In the genomic region with DNA sequence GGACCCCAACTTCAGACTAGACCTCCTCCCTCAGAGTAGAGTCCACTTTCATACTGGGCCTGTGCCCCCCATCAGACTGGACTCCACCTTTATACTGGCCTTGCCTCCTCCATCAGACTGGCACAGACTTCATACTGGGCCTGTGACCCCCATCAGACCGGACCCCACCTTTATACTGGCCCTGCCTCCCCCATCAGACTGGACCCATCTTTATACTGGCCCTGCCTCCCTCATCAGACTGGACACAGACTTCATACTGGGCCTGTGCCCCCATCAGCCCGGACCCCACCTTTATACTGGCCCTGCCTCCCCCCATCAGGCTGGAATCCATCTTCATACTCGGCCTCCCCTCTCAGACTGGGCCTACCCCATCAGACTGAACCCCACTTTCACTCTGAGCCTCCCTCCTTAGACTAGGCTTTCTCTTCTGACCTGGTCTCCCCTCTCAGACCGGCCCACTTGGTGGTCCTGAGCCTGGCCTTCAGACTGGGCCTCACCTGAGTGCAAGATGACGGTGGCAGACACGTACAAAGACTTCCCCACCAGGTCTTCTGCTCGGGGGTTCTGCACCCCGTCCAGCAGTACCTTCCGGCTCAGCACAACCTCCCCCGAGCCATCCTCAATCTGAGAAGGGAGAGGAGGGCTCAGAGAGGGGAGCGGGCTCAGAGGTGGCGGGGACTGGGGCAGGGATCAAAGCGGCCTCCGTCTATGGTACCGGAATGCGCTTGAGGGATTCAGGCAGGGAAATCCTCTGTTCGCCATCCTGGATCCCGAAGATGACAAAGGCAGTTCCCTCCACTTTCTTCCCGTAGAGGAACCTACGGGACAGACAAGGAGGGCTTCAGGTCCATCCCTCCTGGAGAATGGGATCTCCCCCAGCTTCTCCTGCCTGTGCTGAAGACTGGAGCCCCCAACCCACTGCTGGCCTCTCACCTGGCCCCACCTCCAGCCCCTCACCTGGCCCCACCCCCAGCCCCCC, we compare ENCODE assay signal across 26 cellular contexts. TPM values are rescaled to one million over a fixed set of nuclear protein-coding genes. Genes with fewer than 3 reads are reported as not detected.
DNase-seq lines count a peak whose midpoint lies in the region; ATAC-seq and TF ChIP-seq lines count a peak whose summit lies in the region.
"Had no signal": no experiment of that assay in that cellular context is flagged by ENCODE, and none has a peak within 500 bp of the region (broad histone marks: within the 10 kb centered on the region; RNA-seq: fewer than 3 reads in every experiment).

No MANE protein-coding gene starts in this region.

- no peak for TF ChIP-seq RAD21 in liver (IDR thresholded peaks at IDR 0.05)

- ATAC-seq in T-helper 17 cell (no peak), HG02852 (IDR thresholded peaks at IDR 0.05; ENCODE audit: unreplicated experiment) (no peak)

- peaks cover 27% of the 10 kb centered on the region for H3K4me1 Mint-ChIP-seq in T-helper 17 cell

- peaks cover 2% of the 10 kb centered on the region for H3K79me1 ChIP-seq in mesendoderm (ENCODE audit: low read length)

- no peak overlapping the region for H3K4me2 ChIP-seq in mesendoderm (ENCODE audit: low read length)
- H3K4me2 ChIP-seq: KMS-11, PC-9, SK-N-SH had no signal

- H3K4me3 ChIP-seq in left ventricle myocardium inferior (no peak overlapping the region), liver (ENCODE audit: low read depth in 1 of 3, low read length in 3 of 3) (peak overlapping the region in 1 of 3 donors; percentile 3), adrenal gland (no peak overlapping the region), mesendoderm (ENCODE audit: low read length) (no peak overlapping the region)
- H3K4me3 ChIP-seq: GM12878, GM23248, HAP-1, PC-9 had no signal

- H3K27me3 Mint-ChIP-seq in T-helper 17 cell = peaks cover 28% of the 10 kb centered on the region

- H2BK5ac ChIP-seq in mesendoderm (ENCODE audit: low read length) = no peak overlapping the region

- H3K27ac ChIP-seq in left ventricle myocardium inferior (replicated peaks) (no peak overlapping the region), liver (ENCODE audit: low read depth in 1 of 2, low read length in 2 of 2) (no peak overlapping the region), adrenal gland (no peak overlapping the region), mesendoderm (ENCODE audit: low read depth, low read length) (no peak overlapping the region)
- H3K27ac ChIP-seq: GM23248, HL-60, KMS-11, PC-9, RWPE1 had no signal

- TF ChIP-seq CTCF in left ventricle myocardium inferior (IDR thresholded peaks at IDR 0.05; ENCODE audit: borderline replicate concordance) (no peak), liver (IDR thresholded peaks at IDR 0.05; ENCODE audit: low read depth, low read length, missing input control) (no peak), adrenal gland (IDR thresholded peaks at IDR 0.05) (no peak)

- H4K8ac ChIP-seq in mesendoderm (ENCODE audit: low read depth, low read length) = no peak overlapping the region

- H2BK15ac ChIP-seq in mesendoderm (replicated peaks; ENCODE audit: low read depth) = no peak overlapping the region

- peaks cover 5% of the 10 kb centered on the region for H3K36me3 Mint-ChIP-seq in T-helper 17 cell (ENCODE audit: low read depth)

- peaks cover 88% of the 10 kb centered on the region for H3K27me3 ChIP-seq in left ventricle myocardium inferior (ENCODE audit: low read depth)
- H3K27me3 ChIP-seq in liver (ENCODE audit: control insufficient read depth in 4 of 4, insufficient read depth in 4 of 4, low read length in 3 of 4) = no peaks in the 10 kb centered on the region
- no peaks in the 10 kb centered on the region for H3K27me3 ChIP-seq in adrenal gland
- H3K27me3 ChIP-seq in mesendoderm (ENCODE audit: insufficient read depth, low read length, poor library complexity) = no peaks in the 10 kb centered on the region

- H3K9me3 ChIP-seq in left ventricle myocardium inferior (replicated peaks) = no peaks in the 10 kb centered on the region
- no peaks in the 10 kb centered on the region for H3K9me3 ChIP-seq in T-helper 17 cell (ENCODE audit: control insufficient read depth, low read length, poor library complexity, severe bottlenecking)
- no peaks in the 10 kb centered on the region for H3K9me3 ChIP-seq in liver (ENCODE audit: control insufficient read depth in 4 of 4, low read length in 3 of 4)
- H3K9me3 ChIP-seq in adrenal gland (replicated peaks in 1 of 3) = no peaks in the 10 kb centered on the region
- H3K9me3 ChIP-seq: HAP-1, SK-N-SH had no signal

- no peak overlapping the region for H3K56ac ChIP-seq in mesendoderm (ENCODE audit: low read length)

- no peak overlapping the region for H2AK5ac ChIP-seq in mesendoderm (ENCODE audit: low read length)

- H3K4me1 ChIP-seq in left ventricle myocardium inferior (no peaks in the 10 kb centered on the region), liver (ENCODE audit: control insufficient read depth in 4 of 4, insufficient read depth in 4 of 4, low read length in 3 of 4) (peaks cover 0 to 53% (median 28%) of the 10 kb centered on the region in 4 donors), adrenal gland (replicated peaks in 1 of 2) (no peaks in the 10 kb centered on the region), mesendoderm (ENCODE audit: control insufficient read depth, low read depth, low read length) (no peaks in the 10 kb centered on the region)

- no peak overlapping the region for H2BK120ac ChIP-seq in mesendoderm (ENCODE audit: low read depth, low read length)

- H3K9ac ChIP-seq in liver (ENCODE audit: low read depth in 1 of 2, low read length in 2 of 2) (no peak overlapping the region), mesendoderm (ENCODE audit: low read length) (no peak overlapping the region)
- H3K9ac ChIP-seq: GM23248, KMS-11, SK-N-SH had no signal

- 73% methylated on average over 20 of the region's 20 CpGs for WGBS in liver
- 90 to 95% (median 91%) methylated on average over 19 to 20 of the region's 20 CpGs for WGBS in adrenal gland, 4 donors
- WGBS in mesendoderm (ENCODE audit: extremely low coverage, insufficient coverage, low lambda C conversion rate) = no CpG with 5 or more reads among the region's 20 CpGs

- H3K4me3 Mint-ChIP-seq in T-helper 17 cell = no peak overlapping the region
- H3K4me3 Mint-ChIP-seq: CD4-positive, alpha-beta T cell had no signal

- no peak overlapping the region for H4K5ac ChIP-seq in mesendoderm (ENCODE audit: low read length)

- DNase-seq in cardiac septum (ENCODE audit: low spot score) = peak; percentile 24
- DNase-seq in left ventricle myocardium inferior = no peak
- no peak for DNase-seq in T-helper 17 cell
- DNase-seq in adrenal gland = no peak
- DNase-seq in mesendoderm = no peak
- DNase-seq: CD4-positive, alpha-beta T cell; COR-L47; DMS 273 treated with DMSO at 0.1 percent for 48 hours; DMS79 treated with DMSO at 0.1 percent for 48 hours; GM23248; NCI-H1092 treated with DMSO at 0.1 percent for 48 hours; NCI-H1436 treated with DMSO at 0.1 percent for 48 hours; NCI-H1930; PC-9; SIG-M5; SK-N-SH had no signal

- H3K18ac ChIP-seq in mesendoderm (ENCODE audit: low read length) = no peak overlapping the region

- H3K79me2 ChIP-seq in mesendoderm (ENCODE audit: control insufficient read depth, insufficient read depth, low read length) = no peaks in the 10 kb centered on the region

- intact Hi-C loops in cardiac septum (cut with DNase I) (no loop called here), left ventricle myocardium inferior (cut with micrococcal nuclease) (no loop called here), adrenal gland (cut with DNase I) (no loop called here)

- no peak overlapping the region for H3K23ac ChIP-seq in mesendoderm (ENCODE audit: low read length)

- no peak overlapping the region for H3K4ac ChIP-seq in mesendoderm (ENCODE audit: low read depth, low read length)

- H3K36me3 ChIP-seq in left ventricle myocardium inferior = no peaks in the 10 kb centered on the region
- H3K36me3 ChIP-seq in liver (ENCODE audit: control insufficient read depth in 4 of 4, insufficient read depth in 3 of 4, low read depth in 1 of 4, low read length in 3 of 4) = peaks cover 22 to 67% (median 57%) of the 10 kb centered on the region in 4 donors
- H3K36me3 ChIP-seq in adrenal gland (replicated peaks in 1 of 2) = peaks cover 0 to 41% of the 10 kb centered on the region in 2 donors
- H3K36me3 ChIP-seq in mesendoderm (ENCODE audit: control insufficient read depth, insufficient read depth, low read length) = no peaks in the 10 kb centered on the region
- H3K36me3 ChIP-seq: HAP-1 had no signal

- no peak for TF ChIP-seq POLR2A in adrenal gland (IDR thresholded peaks at IDR 0.05)

- H3K27ac Mint-ChIP-seq in T-helper 17 cell = peak overlapping the region; percentile 60
- H3K27ac Mint-ChIP-seq: CD4-positive, alpha-beta T cell had no signal

RNA-seq across cellular contexts. Expression of a gene that starts 7.5 kb away (rescaled TPM):
- 50.6 TPM for total RNA-seq in cardiac septum
- 133 TPM for total RNA-seq in left ventricle myocardium inferior
- under 1 TPM in 1 of 2 donors, not detected in 1; 0.35 TPM for total RNA-seq in T-helper 17 cell
- total RNA-seq in liver = 1,000 to 10,000 TPM; 4,543 to 9,349 TPM
- 1,000 to 10,000 TPM; 7,734 to 8,295 TPM for polyA plus RNA-seq in liver
- total RNA-seq in adrenal gland = 1,000 to 10,000 TPM; 1,565 to 5,179 (median 2,192) TPM
- polyA plus RNA-seq in adrenal gland = 1,000 to 10,000 TPM; 1,199 to 4,143 (median 3,889) TPM
- 5.4 TPM for polyA plus RNA-seq in mesendoderm (2013, experiment 1 of 2)
- polyA plus RNA-seq in mesendoderm (2013, experiment 2 of 2) = 4.8 TPM

RNA-seq across cellular contexts. Expression of a gene that starts 24.4 kb away (rescaled TPM):
- total RNA-seq in cardiac septum = 22.5 TPM
- total RNA-seq in left ventricle myocardium inferior = 22.4 TPM
- total RNA-seq in T-helper 17 cell = 10 to 100 TPM; 53.4 to 55.5 TPM
- total RNA-seq in liver = 10 to 100 TPM; 17.2 to 28.9 TPM
- polyA plus RNA-seq in liver = 10 to 100 TPM; 32.0 to 34.2 TPM
- total RNA-seq in adrenal gland = 100 to 1,000 TPM in 7 of 8 donors, 10 to 100 TPM in 1; 86.1 to 168 (median 123) TPM
- 100 to 1,000 TPM in 2 of 3 donors, 10 to 100 TPM in 1; 70.8 to 193 (median 189) TPM for polyA plus RNA-seq in adrenal gland
- polyA plus RNA-seq in mesendoderm (2013, experiment 1 of 2) = 41.2 TPM
- polyA plus RNA-seq in mesendoderm (2013, experiment 2 of 2) = 40.0 TPM

RNA-seq across cellular contexts. Expression of a gene that starts 26.5 kb away (rescaled TPM):
- total RNA-seq in cardiac septum (86.1 TPM), left ventricle myocardium inferior (133 TPM), T-helper 17 cell (1 to 10 TPM in 1 of 2 donors, under 1 TPM in 1; 0.92 to 3.3 TPM), liver (1 to 10 TPM; 6.1 to 9.9 TPM), adrenal gland (10 to 100 TPM; 35.4 to 99.9 (median 74.8) TPM)
- polyA plus RNA-seq in liver (1 to 10 TPM; 3.4 to 8.7 TPM), adrenal gland (100 to 1,000 TPM in 2 of 3 donors, 10 to 100 TPM in 1; 33.5 to 425 (median 228) TPM)
- 135 TPM for polyA plus RNA-seq in mesendoderm (2013, experiment 1 of 2)
- polyA plus RNA-seq in mesendoderm (2013, experiment 2 of 2) = 134 TPM

RNA-seq across cellular contexts. Expression of a gene that starts 43.0 kb away (rescaled TPM):
- total RNA-seq in cardiac septum (0.35 TPM), left ventricle myocardium inferior (0.30 TPM), T-helper 17 cell (1 to 10 TPM; 5.0 to 5.6 TPM), liver (10 to 100 TPM; 10.1 to 75.6 TPM), adrenal gland (1 to 10 TPM in 2 of 8 donors, under 1 TPM in 5, not detected in 1; 0.18 to 2.5 (median 0.71) TPM)
- polyA plus RNA-seq in liver (10 to 100 TPM in 1 of 2 donors, 1 to 10 TPM in 1; 6.5 to 14.7 TPM), adrenal gland (1 to 10 TPM in 2 of 3 donors, under 1 TPM in 1; 0.60 to 3.5 (median 3.0) TPM)
- 0.06 TPM for polyA plus RNA-seq in mesendoderm (2013, experiment 1 of 2)
- 0.06 TPM for polyA plus RNA-seq in mesendoderm (2013, experiment 2 of 2)
- total RNA-seq: GM23248, HT-29, NCI-H460 had no signal
- polyA plus RNA-seq: BJ, GM23248, SK-N-SH had no signal

RNA-seq across cellular contexts. Expression of a gene that starts 54.3 kb away (rescaled TPM):
- 0.40 TPM for total RNA-seq in cardiac septum
- 0.14 TPM for total RNA-seq in left ventricle myocardium inferior
- total RNA-seq in T-helper 17 cell = 10 to 100 TPM; 43.8 to 50.3 TPM
- total RNA-seq in liver = 1 to 10 TPM in 1 of 2 donors, under 1 TPM in 1; 0.23 to 1.0 TPM
- polyA plus RNA-seq in liver = 1 to 10 TPM in 1 of 2 donors, under 1 TPM in 1; 0.54 to 1.0 TPM
- 1 to 10 TPM in 1 of 8 donors, under 1 TPM in 5, not detected in 2; 0.24 to 1.7 (median 0.44) TPM for total RNA-seq in adrenal gland
- under 1 TPM; 0.22 to 0.64 (median 0.40) TPM for polyA plus RNA-seq in adrenal gland
- 39.0 TPM for polyA plus RNA-seq in mesendoderm (2013, experiment 1 of 2)
- polyA plus RNA-seq in mesendoderm (2013, experiment 2 of 2) = 41.0 TPM
- total RNA-seq: GM23248 had no signal
- polyA plus RNA-seq: GM23248 had no signal

Comparison
In these comparisons a context has a peak if more than half of its experiments do, and no peak if none do; other contexts are left out.
1. RNA of a gene that starts 7.5 kb away (total RNA-seq): 4,543 to 9,349 TPM in liver, 1,565 to 5,179 TPM in adrenal gland, 133 TPM in left ventricle myocardium inferior (single experiment) and 50.6 TPM in cardiac septum (single experiment); 0.35 TPM in T-helper 17 cell; every median in the first group is over 10 times any median in the second.